Comparison of ENCODE assay signal across 10 cellular contexts in genomic region chr4:146343199-146343598, GRCh38.
DNase-seq lines count a peak whose midpoint lies in the region; ATAC-seq and TF ChIP-seq lines count a peak whose summit lies in the region.
"Had no signal": no experiment of that assay in that cellular context is flagged by ENCODE, and none has a peak within 500 bp of the region (broad histone marks: within the 10 kb centered on the region; RNA-seq: fewer than 3 reads in every experiment).

No MANE protein-coding gene starts in this region.

- no peak for TF ChIP-seq CTCF in body of pancreas (IDR thresholded peaks at IDR 0.05)

- no peaks in the 10 kb centered on the region for H3K36me3 Mint-ChIP-seq in stimulated activated memory B cell treated with anti-CD40 and anti-IgM and Interleukin-4, amounts not matched to agents 10 μg/mL and 1 μg/mL and 100 μg/mL, for 72 hours

- H3K27ac ChIP-seq in body of pancreas, result no peak overlapping the region
- H3K27ac ChIP-seq: gastrocnemius medialis had no signal

- ATAC-seq in GM19023 (IDR thresholded peaks at IDR 0.05; ENCODE audit: unreplicated experiment), result peak; percentile 68
- peak; percentile 83 for ATAC-seq in GM21786 (IDR thresholded peaks at IDR 0.05; ENCODE audit: unreplicated experiment)
- ATAC-seq in HG03432 (IDR thresholded peaks at IDR 0.05; ENCODE audit: unreplicated experiment), result peak; percentile 83
- peak; percentile 84 for ATAC-seq in stimulated activated memory B cell treated with anti-CD40 and anti-IgM and Interleukin-4, amounts not matched to agents 10 μg/mL and 1 μg/mL and 100 μg/mL, for 72 hours
- no peak for ATAC-seq in body of pancreas
- ATAC-seq: gastrocnemius medialis had no signal

- no peaks in the 10 kb centered on the region for H3K4me1 ChIP-seq in body of pancreas
- H3K4me1 ChIP-seq: gastrocnemius medialis had no signal

- no peaks in the 10 kb centered on the region for H3K9me3 Mint-ChIP-seq in stimulated activated memory B cell treated with anti-CD40 and anti-IgM and Interleukin-4, amounts not matched to agents 10 μg/mL and 1 μg/mL and 100 μg/mL, for 72 hours
- H3K9me3 Mint-ChIP-seq: T-helper 1 cell treated with Interleukin-12 subunit alpha and Interleukin-12 subunit beta and Interleukin-4 antibody, amounts not matched to agents 30 μg/mL and 1 μg/mL, for 36 hours had no signal

- H3K27me3 Mint-ChIP-seq in stimulated activated memory B cell treated with anti-CD40 and anti-IgM and Interleukin-4, amounts not matched to agents 10 μg/mL and 1 μg/mL and 100 μg/mL, for 72 hours, result no peaks in the 10 kb centered on the region

- no peak overlapping the region for H3K4me3 ChIP-seq in body of pancreas
- H3K4me3 ChIP-seq: gastrocnemius medialis had no signal

- intact Hi-C loops in body of pancreas (cut with DNase I), result loop anchor here (10.0 kb wide), 1 partner anchor 752 kb away; no protein-coding TSS in a partner anchor

- DNase-seq in NCI-H2081 treated with DMSO at 0.1 percent for 48 hours (lab: John Stamatoyannopoulos, UW) (no peak), body of pancreas (no peak)
- no peak for DNase-seq in stimulated activated CD4-positive, alpha-beta T cell treated with anti-CD3 and anti-CD28 coated beads, Interleukin-2, amount 100 ng/mL, for 24 hours
- DNase-seq: activated T-cell treated with anti-CD3 and anti-CD28 coated beads, Interleukin-2, amount 50 U/mL, for 48 hours; gastrocnemius medialis had no signal

- H3K36me3 ChIP-seq in body of pancreas (replicated peaks in 1 of 2; ENCODE audit: insufficient read depth in 1 of 2, low read depth in 2 of 2), result no peaks in the 10 kb centered on the region
- H3K36me3 ChIP-seq: gastrocnemius medialis had no signal

- TF ChIP-seq POLR2A in body of pancreas (IDR thresholded peaks at IDR 0.05), result no peak

- H3K27me3 ChIP-seq in body of pancreas, result no peaks in the 10 kb centered on the region
- H3K27me3 ChIP-seq: gastrocnemius medialis had no signal

- peaks cover 12% of the 10 kb centered on the region for H3K4me1 Mint-ChIP-seq in stimulated activated memory B cell treated with anti-CD40 and anti-IgM and Interleukin-4, amounts not matched to agents 10 μg/mL and 1 μg/mL and 100 μg/mL, for 72 hours

- H3K9me3 ChIP-seq in body of pancreas, result no peaks in the 10 kb centered on the region
- H3K9me3 ChIP-seq: gastrocnemius medialis had no signal

- H3K27ac Mint-ChIP-seq in stimulated activated memory B cell treated with anti-CD40 and anti-IgM and Interleukin-4, amounts not matched to agents 10 μg/mL and 1 μg/mL and 100 μg/mL, for 72 hours, result no peak overlapping the region
- H3K27ac Mint-ChIP-seq: T-helper 1 cell treated with Interleukin-12 subunit alpha and Interleukin-12 subunit beta and Interleukin-4 antibody, amounts not matched to agents 30 μg/mL and 1 μg/mL, for 36 hours had no signal

- H3K4me3 Mint-ChIP-seq in stimulated activated memory B cell treated with anti-CD40 and anti-IgM and Interleukin-4, amounts not matched to agents 10 μg/mL and 1 μg/mL and 100 μg/mL, for 72 hours, result no peak overlapping the region
- H3K4me3 Mint-ChIP-seq: T-helper 1 cell treated with Interleukin-12 subunit alpha and Interleukin-12 subunit beta and Interleukin-4 antibody, amounts not matched to agents 30 μg/mL and 1 μg/mL, for 36 hours had no signal
